Comparison of ENCODE assay signal across 10 cellular contexts in genomic region chr21:46284722-46285121, GRCh38. TPM values are rescaled to one million over a fixed set of nuclear protein-coding genes. Genes with fewer than 3 reads are reported as not detected.
DNase-seq lines count a peak whose midpoint lies in the region; ATAC-seq, FAIRE-seq and TF ChIP-seq lines count a peak whose summit lies in the region.
"Had no signal": no experiment of that assay in that cellular context is flagged by ENCODE, and none has a peak within 500 bp of the region (broad histone marks: within the 10 kb centered on the region; RNA-seq: fewer than 3 reads in every experiment).

No MANE protein-coding gene starts in this region.

- peak overlapping the region; percentile 93 for H3K4me3 Mint-ChIP-seq in activated T-helper 2 cell treated with anti-CD3 and anti-CD28 coated beads, Interferon-gamma antibody, Interleukin-2, Interleukin-4, amounts not matched to agents 10 μg/mL and 5 μg/mL and 100 μg/mL, durations not matched to agents 14 hours and 24 hours and 36 hours (ENCODE audit: low read depth)

- peaks cover 40% of the 10 kb centered on the region for H3K4me1 Mint-ChIP-seq in activated T-helper 2 cell treated with anti-CD3 and anti-CD28 coated beads, Interferon-gamma antibody, Interleukin-2, Interleukin-4, amounts not matched to agents 10 μg/mL and 5 μg/mL and 100 μg/mL, durations not matched to agents 14 hours and 24 hours and 36 hours (ENCODE audit: low read depth)

- peak overlapping the region; percentile 83 for H3K27ac Mint-ChIP-seq in activated T-helper 2 cell treated with anti-CD3 and anti-CD28 coated beads, Interferon-gamma antibody, Interleukin-2, Interleukin-4, amounts not matched to agents 10 μg/mL and 5 μg/mL and 100 μg/mL, durations not matched to agents 14 hours and 24 hours and 36 hours

- FAIRE-seq in kidney (lab: Jason Lieb, UNC): no peak

- H3K36me3 Mint-ChIP-seq in activated T-helper 2 cell treated with anti-CD3 and anti-CD28 coated beads, Interferon-gamma antibody, Interleukin-2, Interleukin-4, amounts not matched to agents 10 μg/mL and 5 μg/mL and 100 μg/mL, durations not matched to agents 14 hours and 24 hours and 36 hours (ENCODE audit: low read depth): peaks cover 61% of the 10 kb centered on the region

- H3K9me3 ChIP-seq in left ventricle myocardium inferior (replicated peaks) (no peaks in the 10 kb centered on the region), right atrium auricular region (no peaks in the 10 kb centered on the region), kidney (ENCODE audit: control insufficient read depth in 1 of 2, low read length in 2 of 2) (no peaks in the 10 kb centered on the region), upper lobe of right lung (no peaks in the 10 kb centered on the region)
- H3K9me3 ChIP-seq: thyroid gland had no signal

- no peaks in the 10 kb centered on the region for H3K27me3 Mint-ChIP-seq in activated T-helper 2 cell treated with anti-CD3 and anti-CD28 coated beads, Interferon-gamma antibody, Interleukin-2, Interleukin-4, amounts not matched to agents 10 μg/mL and 5 μg/mL and 100 μg/mL, durations not matched to agents 14 hours and 24 hours and 36 hours (ENCODE audit: low read depth)

- intact Hi-C loops in left ventricle myocardium inferior (cut with micrococcal nuclease): no loop called here
- intact Hi-C loops in activated T-helper 2 cell treated with anti-CD3 and anti-CD28 coated beads, Interferon-gamma antibody, Interleukin-2, Interleukin-4, amounts not matched to agents 10 μg/mL and 5 μg/mL and 100 μg/mL, durations not matched to agents 14 hours and 24 hours and 36 hours (cut with micrococcal nuclease): no loop called here
- intact Hi-C loops in kidney (cut with DNase I): no loop called here
- intact Hi-C loops in upper lobe of right lung (cut with DNase I): no loop called here

- peak overlapping the region; percentile 84 for H3K4me3 ChIP-seq in left ventricle myocardium inferior
- peak overlapping the region in 1 of 2 donors; percentile 98 for H3K4me3 ChIP-seq in right atrium auricular region
- H3K4me3 ChIP-seq in kidney (ENCODE audit: low read length in 2 of 2): peak overlapping the region; percentile 80 to 98
- peak overlapping the region; percentile 80 for H3K4me3 ChIP-seq in upper lobe of right lung

- ATAC-seq in upper lobe of right lung: no peak
- no peak for ATAC-seq in GM19395 (IDR thresholded peaks at IDR 0.05; ENCODE audit: unreplicated experiment)
- no peak for ATAC-seq in HG02981 (IDR thresholded peaks at IDR 0.05; ENCODE audit: unreplicated experiment)

- H3K36me3 ChIP-seq in left ventricle myocardium inferior: peaks cover 56% of the 10 kb centered on the region
- peaks cover 39% of the 10 kb centered on the region for H3K36me3 ChIP-seq in right atrium auricular region
- peaks cover 10% of the 10 kb centered on the region in 2 donors for H3K36me3 ChIP-seq in kidney (ENCODE audit: control insufficient read depth in 1 of 2, insufficient read depth in 2 of 2, low read length in 2 of 2)
- peaks cover 43% of the 10 kb centered on the region for H3K36me3 ChIP-seq in upper lobe of right lung

- H3K4me1 ChIP-seq in left ventricle myocardium inferior (peaks cover 73% of the 10 kb centered on the region), right atrium auricular region (peaks cover 0 to 58% of the 10 kb centered on the region in 2 donors), kidney (ENCODE audit: control insufficient read depth in 1 of 2, insufficient read depth in 1 of 2, low read depth in 1 of 2, low read length in 2 of 2) (peaks cover 21 to 23% of the 10 kb centered on the region in 2 donors), upper lobe of right lung (peaks cover 54% of the 10 kb centered on the region)

- H3K9me3 Mint-ChIP-seq in activated T-helper 2 cell treated with anti-CD3 and anti-CD28 coated beads, Interferon-gamma antibody, Interleukin-2, Interleukin-4, amounts not matched to agents 10 μg/mL and 5 μg/mL and 100 μg/mL, durations not matched to agents 14 hours and 24 hours and 36 hours: no peaks in the 10 kb centered on the region

- H3K27ac ChIP-seq in left ventricle myocardium inferior (replicated peaks) (peak overlapping the region; percentile 20), right atrium auricular region (no peak overlapping the region), kidney (ENCODE audit: low read depth in 2 of 2, low read length in 2 of 2) (no peak overlapping the region), upper lobe of right lung (no peak overlapping the region)

- no peak for DNase-seq in left ventricle myocardium inferior
- DNase-seq in right atrium auricular region (ENCODE audit: low spot score): no peak
- no peak for DNase-seq in activated T-helper 2 cell treated with anti-CD3 and anti-CD28 coated beads, Interferon-gamma antibody, Interleukin-2, Interleukin-4, amounts not matched to agents 10 μg/mL and 5 μg/mL and 100 μg/mL, durations not matched to agents 14 hours and 24 hours and 36 hours (ENCODE audit: low spot score)
- DNase-seq in kidney: no peak
- DNase-seq in upper lobe of right lung: no peak
- DNase-seq in NCI-H82 (lab: John Stamatoyannopoulos, UW): no peak
- DNase-seq: NCI-H510A, thyroid gland had no signal

- peak overlapping the region in 1 of 2 donors; percentile 85 for H3K9ac ChIP-seq in kidney (ENCODE audit: low read length in 2 of 2)

- H3K27me3 ChIP-seq in left ventricle myocardium inferior (ENCODE audit: low read depth): no peaks in the 10 kb centered on the region
- no peaks in the 10 kb centered on the region for H3K27me3 ChIP-seq in right atrium auricular region
- H3K27me3 ChIP-seq in upper lobe of right lung: no peaks in the 10 kb centered on the region
- H3K27me3 ChIP-seq: thyroid gland had no signal

- TF ChIP-seq CTCF in left ventricle myocardium inferior (IDR thresholded peaks at IDR 0.05; ENCODE audit: borderline replicate concordance) (no peak), right atrium auricular region (IDR thresholded peaks at IDR 0.05) (no peak), kidney (IDR thresholded peaks at IDR 0.05; ENCODE audit: borderline replicate concordance, extremely low read depth, insufficient read depth) (no peak), upper lobe of right lung (IDR thresholded peaks at IDR 0.05) (no peak)

RNA-seq across cellular contexts. Expression of gene MCM3AP, which starts 0.7 kb away (rescaled TPM):
- 58.8 TPM for total RNA-seq in left ventricle myocardium inferior
- total RNA-seq in right atrium auricular region: 10 to 100 TPM; 35.7 to 45.4 TPM
- total RNA-seq in activated T-helper 2 cell treated with anti-CD3 and anti-CD28 coated beads, Interferon-gamma antibody, Interleukin-2, Interleukin-4, amounts not matched to agents 10 μg/mL and 5 μg/mL and 100 μg/mL, durations not matched to agents 14 hours and 24 hours and 36 hours: 123 and 138 TPM in 2 replicates
- 101 TPM for total RNA-seq in kidney
- polyA plus RNA-seq in kidney (ENCODE audit: insufficient read depth, low read depth, low replicate concordance): 29.0 TPM
- 92.2 TPM for total RNA-seq in upper lobe of right lung

RNA-seq across cellular contexts. Expression of gene YBEY, which starts 1.4 kb away (rescaled TPM):
- total RNA-seq in left ventricle myocardium inferior (17.1 TPM), right atrium auricular region (10 to 100 TPM; 11.0 to 22.1 TPM), kidney (17.5 TPM), upper lobe of right lung (14.0 TPM)
- total RNA-seq in activated T-helper 2 cell treated with anti-CD3 and anti-CD28 coated beads, Interferon-gamma antibody, Interleukin-2, Interleukin-4, amounts not matched to agents 10 μg/mL and 5 μg/mL and 100 μg/mL, durations not matched to agents 14 hours and 24 hours and 36 hours: 14.4 and 15.3 TPM in 2 replicates
- 29.6 TPM for polyA plus RNA-seq in kidney (ENCODE audit: insufficient read depth, low read depth, low replicate concordance)

RNA-seq across cellular contexts. Expression of gene C21orf58, which starts 38.9 kb away (rescaled TPM):
- total RNA-seq in left ventricle myocardium inferior (1.5 TPM), right atrium auricular region (under 1 TPM; 0.31 to 0.74 TPM), kidney (2.7 TPM), upper lobe of right lung (2.3 TPM)
- 32.2 and 32.8 TPM in 2 replicates for total RNA-seq in activated T-helper 2 cell treated with anti-CD3 and anti-CD28 coated beads, Interferon-gamma antibody, Interleukin-2, Interleukin-4, amounts not matched to agents 10 μg/mL and 5 μg/mL and 100 μg/mL, durations not matched to agents 14 hours and 24 hours and 36 hours
- polyA plus RNA-seq in kidney (ENCODE audit: insufficient read depth, low read depth, low replicate concordance): 0.67 TPM

RNA-seq across cellular contexts. Expression of gene PCNT, which starts 39.2 kb away (rescaled TPM):
- total RNA-seq in left ventricle myocardium inferior: 36.3 TPM
- 10 to 100 TPM; 31.7 to 40.3 TPM for total RNA-seq in right atrium auricular region
- total RNA-seq in activated T-helper 2 cell treated with anti-CD3 and anti-CD28 coated beads, Interferon-gamma antibody, Interleukin-2, Interleukin-4, amounts not matched to agents 10 μg/mL and 5 μg/mL and 100 μg/mL, durations not matched to agents 14 hours and 24 hours and 36 hours: 55.8 and 58.8 TPM in 2 replicates
- 26.1 TPM for total RNA-seq in kidney
- 4.2 TPM for polyA plus RNA-seq in kidney (ENCODE audit: insufficient read depth, low read depth, low replicate concordance)
- 29.3 TPM for total RNA-seq in upper lobe of right lung

RNA-seq across cellular contexts. Expression of gene LSS, which starts 56.1 kb away (rescaled TPM):
- 52.0 TPM for total RNA-seq in left ventricle myocardium inferior
- total RNA-seq in right atrium auricular region: 10 to 100 TPM; 31.4 to 36.6 TPM
- total RNA-seq in activated T-helper 2 cell treated with anti-CD3 and anti-CD28 coated beads, Interferon-gamma antibody, Interleukin-2, Interleukin-4, amounts not matched to agents 10 μg/mL and 5 μg/mL and 100 μg/mL, durations not matched to agents 14 hours and 24 hours and 36 hours: 28.5 and 30.5 TPM in 2 replicates
- total RNA-seq in kidney: 24.6 TPM
- polyA plus RNA-seq in kidney (ENCODE audit: insufficient read depth, low read depth, low replicate concordance): 15.8 TPM
- total RNA-seq in upper lobe of right lung: 108 TPM
